Comparison of ENCODE assay signal across 27 cellular contexts in the genomic region with DNA sequence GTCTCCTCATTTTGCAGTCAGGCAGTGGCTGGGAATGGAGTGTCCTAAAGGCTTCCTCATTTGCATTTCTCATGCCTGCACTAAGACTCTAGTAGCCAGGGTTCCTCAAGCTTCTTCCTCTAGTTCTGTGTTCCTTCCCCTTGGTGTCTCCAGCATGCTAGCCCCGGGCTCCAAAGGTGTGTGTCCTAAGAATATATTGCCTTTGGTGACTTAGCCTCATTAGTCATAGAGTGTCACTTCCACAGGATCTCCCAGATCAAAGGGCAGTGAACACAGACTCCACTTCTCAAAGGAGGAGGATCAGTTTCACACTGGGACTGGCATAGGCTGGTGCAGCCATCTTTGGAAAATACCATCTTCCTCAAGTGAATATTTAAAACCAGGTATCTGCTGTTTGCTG. TPM values are rescaled to one million over a fixed set of nuclear protein-coding genes. Genes with fewer than 3 reads are reported as not detected.
DNase-seq lines count a peak whose midpoint lies in the region; ATAC-seq, FAIRE-seq and TF ChIP-seq lines count a peak whose summit lies in the region.
"Had no signal": no experiment of that assay in that cellular context is flagged by ENCODE, and none has a peak within 500 bp of the region (broad histone marks: within the 10 kb centered on the region; RNA-seq: fewer than 3 reads in every experiment).

No MANE protein-coding gene starts in this region.

- intact Hi-C loops in Caco-2 (cut with micrococcal nuclease; ENCODE audit: unreplicated experiment) (loop anchor here (2.0 kb wide), 1 partner anchor 33 kb away; no protein-coding TSS in a partner anchor), K562 (cut with micrococcal nuclease) (loop anchor here (5.0 kb wide), 1 partner anchor 37 kb away; no protein-coding TSS in a partner anchor), mucosa of descending colon (cut with DNase I, micrococcal nuclease) (no loop called here)
- intact Hi-C loops in CD4-positive, alpha-beta memory T cell (cut with micrococcal nuclease): no loop called here

- no peak overlapping the region for H2BK120ac ChIP-seq in mesenchymal stem cell (ENCODE audit: low read depth, low read length)

- no peaks in the 10 kb centered on the region for H4K20me1 ChIP-seq in K562 (replicated peaks; ENCODE audit: control insufficient read depth, insufficient read depth, low read length)

- no peak; the same call in 2 of the 3 replicates for ATAC-seq in K562
- ATAC-seq in mucosa of descending colon: peak; percentile 87
- ATAC-seq: GM12878; stimulated activated effector memory CD8-positive, alpha-beta T cell treated with anti-CD3 and anti-CD28 coated beads, Interleukin-12 subunit alpha, Interleukin-12 subunit beta, amount 100 ng/mL, for 72 hours had no signal

- no peaks in the 10 kb centered on the region for H3K79me2 ChIP-seq in K562 (ENCODE audit: control insufficient read depth, insufficient read depth, low read length)
- H3K79me2 ChIP-seq: parathyroid adenoma had no signal

- TF ChIP-seq CTCF in Caco-2 (IDR thresholded peaks at IDR 0.05; ENCODE audit: insufficient read depth in 1 of 2, low read depth in 1 of 2, low read length in 1 of 2, severe bottlenecking in 1 of 2, unreplicated experiment in 1 of 2) (no peak), K562 (IDR thresholded peaks at IDR 0.05 in 2 of 3, conservative IDR thresholded peaks at IDR 0.05 in 1 of 3; ENCODE audit: insufficient read depth in 2 of 3, low read depth in 1 of 3, low read length in 3 of 3) (no peak), mucosa of descending colon (IDR thresholded peaks at IDR 0.05) (no peak)

- H3K27me3 ChIP-seq in Caco-2 (replicated peaks; ENCODE audit: control insufficient read depth, insufficient read depth, low read length) (no peaks in the 10 kb centered on the region), K562 (ENCODE audit: control insufficient read depth in 2 of 2, insufficient read depth in 2 of 2, low read length in 2 of 2) (no peaks in the 10 kb centered on the region), mesenchymal stem cell (ENCODE audit: control insufficient read depth in 1 of 2, insufficient read depth in 1 of 2, low read length in 2 of 2) (peaks cover 21 to 57% of the 10 kb centered on the region in 2 experiments)
- H3K27me3 ChIP-seq in CD4-positive, alpha-beta memory T cell (ENCODE audit: insufficient read depth, low read length): no peaks in the 10 kb centered on the region
- H3K27me3 ChIP-seq: sigmoid colon, suprapubic skin had no signal

- H2BK5ac ChIP-seq in mesenchymal stem cell (ENCODE audit: low read depth, low read length, poor library complexity, severe bottlenecking): no peak overlapping the region

- H3K4me3 ChIP-seq in Caco-2 (ENCODE audit: low read depth, low read length): no peak overlapping the region
- H3K4me3 ChIP-seq in K562: no peak overlapping the region
- no peak overlapping the region for H3K4me3 ChIP-seq in mucosa of descending colon
- no peak overlapping the region for H3K4me3 ChIP-seq in mesenchymal stem cell (ENCODE audit: insufficient read depth in 1 of 2, low read depth in 1 of 2, low read length in 2 of 2)
- H3K4me3 ChIP-seq in CD4-positive, alpha-beta memory T cell (ENCODE audit: low read length in 2 of 2): no peak overlapping the region
- H3K4me3 ChIP-seq: GM12878, sigmoid colon, suprapubic skin had no signal

- H4K91ac ChIP-seq in mesenchymal stem cell (ENCODE audit: low read length): no peak overlapping the region

- H3K14ac ChIP-seq in mesenchymal stem cell (ENCODE audit: low read length in 2 of 2): no peak overlapping the region

- no peaks in the 10 kb centered on the region for H3K9me1 ChIP-seq in K562 (ENCODE audit: control insufficient read depth, insufficient read depth, low read length)

- in situ Hi-C loops in K562 (cut with MboI): no loop called here

- no peak overlapping the region for H2AK5ac ChIP-seq in mesenchymal stem cell (ENCODE audit: low read length, severe bottlenecking)

- H3K18ac ChIP-seq in mesenchymal stem cell (ENCODE audit: low read depth in 1 of 2, low read length in 2 of 2): no peak overlapping the region

- peaks cover 19% of the 10 kb centered on the region for H3K4me1 Mint-ChIP-seq in Caco-2 (ENCODE audit: low read depth, unreplicated experiment)
- no peaks in the 10 kb centered on the region for H3K4me1 Mint-ChIP-seq in activated CD4-positive, alpha-beta memory T cell treated with anti-CD3 and anti-CD28 coated beads, Interleukin-2, amount 10 ng/mL, durations not matched to agents 7 days and 5 days
- no peaks in the 10 kb centered on the region for H3K4me1 Mint-ChIP-seq in CD4-positive, alpha-beta memory T cell
- H3K4me1 Mint-ChIP-seq: CD4-positive, CD25-positive, alpha-beta regulatory T cell; memory B cell; stimulated activated effector memory CD8-positive, alpha-beta T cell treated with anti-CD3 and anti-CD28 coated beads, Interleukin-12 subunit alpha, Interleukin-12 subunit beta, amount 100 ng/mL, for 72 hours had no signal

- H3K36me3 ChIP-seq in Caco-2 (ENCODE audit: control insufficient read depth, insufficient read depth, low read length): no peaks in the 10 kb centered on the region
- no peaks in the 10 kb centered on the region for H3K36me3 ChIP-seq in K562 (ENCODE audit: control insufficient read depth, insufficient read depth, low read length)
- no peaks in the 10 kb centered on the region for H3K36me3 ChIP-seq in mucosa of descending colon (ENCODE audit: low read depth)
- no peaks in the 10 kb centered on the region for H3K36me3 ChIP-seq in mesenchymal stem cell (ENCODE audit: control insufficient read depth in 1 of 2, insufficient read depth in 2 of 2, low read depth in 1 of 2, low read length in 2 of 2)
- H3K36me3 ChIP-seq in CD4-positive, alpha-beta memory T cell (ENCODE audit: insufficient read depth, low read length): no peaks in the 10 kb centered on the region
- H3K36me3 ChIP-seq: sigmoid colon, suprapubic skin, WERI-Rb-1 had no signal

- H3K4me1 ChIP-seq in Caco-2 (peaks cover 13% of the 10 kb centered on the region), K562 (replicated peaks in 1 of 2; ENCODE audit: control insufficient read depth in 2 of 2, insufficient read depth in 2 of 2, low read length in 2 of 2) (peaks cover 24 to 28% of the 10 kb centered on the region in 2 experiments; a peak in 3 of 5 replicates), mucosa of descending colon (ENCODE audit: low read depth) (peaks cover 34% of the 10 kb centered on the region), mesenchymal stem cell (ENCODE audit: control insufficient read depth, insufficient read depth, low read depth, low read length) (no peaks in the 10 kb centered on the region)
- H3K4me1 ChIP-seq in CD4-positive, alpha-beta memory T cell (ENCODE audit: insufficient read depth, low read length): no peaks in the 10 kb centered on the region
- H3K4me1 ChIP-seq: parathyroid adenoma had no signal

- no peaks in the 10 kb centered on the region for H3K79me1 ChIP-seq in mesenchymal stem cell (replicated peaks; ENCODE audit: low read length, poor library complexity, severe bottlenecking)

- H3K36me3 Mint-ChIP-seq in Caco-2 (ENCODE audit: insufficient read depth, unreplicated experiment): no peaks in the 10 kb centered on the region
- no peaks in the 10 kb centered on the region for H3K36me3 Mint-ChIP-seq in activated CD4-positive, alpha-beta memory T cell treated with anti-CD3 and anti-CD28 coated beads, Interleukin-2, amount 10 ng/mL, durations not matched to agents 7 days and 5 days (ENCODE audit: low read depth)
- H3K36me3 Mint-ChIP-seq in CD4-positive, alpha-beta memory T cell: no peaks in the 10 kb centered on the region
- H3K36me3 Mint-ChIP-seq: CD4-positive, CD25-positive, alpha-beta regulatory T cell; memory B cell; natural killer cell treated with Interleukin-12 subunit alpha and Interleukin-12 subunit beta and Interleukin-15 and Interleukin-18, amount 100 ng/mL, for 72 hours; stimulated activated effector memory CD8-positive, alpha-beta T cell treated with anti-CD3 and anti-CD28 coated beads, Interleukin-12 subunit alpha, Interleukin-12 subunit beta, amount 100 ng/mL, for 72 hours had no signal

- no peak overlapping the region for H3K4me2 ChIP-seq in K562 (ENCODE audit: insufficient read depth, low read length)
- H3K4me2 ChIP-seq in mesenchymal stem cell (ENCODE audit: low read length, poor library complexity, severe bottlenecking): no peak overlapping the region

- no peak overlapping the region for H3K4me3 Mint-ChIP-seq in Caco-2 (ENCODE audit: unreplicated experiment)
- no peak overlapping the region for H3K4me3 Mint-ChIP-seq in activated CD4-positive, alpha-beta memory T cell treated with anti-CD3 and anti-CD28 coated beads, Interleukin-2, amount 10 ng/mL, durations not matched to agents 7 days and 5 days
- H3K4me3 Mint-ChIP-seq in CD4-positive, alpha-beta memory T cell: no peak overlapping the region
- H3K4me3 Mint-ChIP-seq: CD4-positive, CD25-positive, alpha-beta regulatory T cell; memory B cell; natural killer cell treated with Interleukin-12 subunit alpha and Interleukin-12 subunit beta and Interleukin-15 and Interleukin-18, amount 100 ng/mL, for 72 hours; stimulated activated effector memory CD8-positive, alpha-beta T cell treated with anti-CD3 and anti-CD28 coated beads, Interleukin-12 subunit alpha, Interleukin-12 subunit beta, amount 100 ng/mL, for 72 hours had no signal

- TF ChIP-seq RAD21 in K562 (CRISPR knock-in tag; conservative IDR thresholded peaks at IDR 0.05 in 1 of 2, IDR thresholded peaks at IDR 0.05 in 1 of 2): no peak

- H2AFZ ChIP-seq in K562 (ENCODE audit: low read depth, low read length) (peak overlapping the region; percentile 46; the same call in 1 of the 2 replicates), mesenchymal stem cell (ENCODE audit: low read depth, low read length) (no peak overlapping the region)
- H2AFZ ChIP-seq: parathyroid adenoma had no signal

- peak; percentile 43 to 71 for DNase-seq in Caco-2
- DNase-seq in MV-4-11 (lab: John Stamatoyannopoulos, UW): peak; percentile 48
- peak in 1 of 4 experiments; percentile 33 for DNase-seq in K562 (ENCODE audit: extremely low read depth in 1 of 4, low spot score in 3 of 4)
- peak in 2 of 3 donors; percentile 46 to 53 for DNase-seq in mucosa of descending colon
- no peak for DNase-seq in activated CD4-positive, alpha-beta memory T cell treated with anti-CD3 and anti-CD28 coated beads, Interleukin-2, amount 10 ng/mL, durations not matched to agents 7 days and 5 days
- no peak for DNase-seq in mesenchymal stem cell
- no peak for DNase-seq in CD4-positive, alpha-beta memory T cell
- no peak for DNase-seq in NCI-H1694 treated with DMSO at 0.1 percent for 48 hours (lab: John Stamatoyannopoulos, UW)
- DNase-seq: activated CD4-positive, alpha-beta T cell treated with anti-CD3 and anti-CD28 coated beads, Interleukin-2, amount 50 U/mL, for 48 hours; activated naive CD4-positive, alpha-beta T cell; activated T-cell treated with anti-CD3 and anti-CD28 coated beads for 4 hours; CD4-positive, CD25-positive, alpha-beta regulatory T cell; GOT3; KG1; kidney; NCI-H1105 treated with DMSO at 0.1 percent for 48 hours; NCI-H2107; NCI-H510A treated with DMSO at 0.1 percent for 48 hours; sigmoid colon had no signal

- H4K8ac ChIP-seq in mesenchymal stem cell (ENCODE audit: low read length): no peak overlapping the region

- 15% methylated on average over 1 of the region's 1 CpG for WGBS in K562 (ENCODE audit: insufficient coverage, low coverage, missing lambda C conversion rate)
- WGBS in mesenchymal stem cell: 89% methylated on average over 1 of the region's 1 CpG

- no peaks in the 10 kb centered on the region for H3K9me3 Mint-ChIP-seq in Caco-2 (ENCODE audit: unreplicated experiment)
- H3K9me3 Mint-ChIP-seq in activated CD4-positive, alpha-beta memory T cell treated with anti-CD3 and anti-CD28 coated beads, Interleukin-2, amount 10 ng/mL, durations not matched to agents 7 days and 5 days: no peaks in the 10 kb centered on the region
- peaks cover 0 to 3% (median 0%) of the 10 kb centered on the region in 8 donors for H3K9me3 Mint-ChIP-seq in CD4-positive, alpha-beta memory T cell
- H3K9me3 Mint-ChIP-seq: memory B cell; natural killer cell treated with Interleukin-12 subunit alpha and Interleukin-12 subunit beta and Interleukin-15 and Interleukin-18, amount 100 ng/mL, for 72 hours; stimulated activated effector memory CD8-positive, alpha-beta T cell treated with anti-CD3 and anti-CD28 coated beads, Interleukin-12 subunit alpha, Interleukin-12 subunit beta, amount 100 ng/mL, for 72 hours had no signal

- no peak for TF ChIP-seq POLR2A in K562 (conservative IDR thresholded peaks at IDR 0.05)

- H3K27ac Mint-ChIP-seq in Caco-2 (ENCODE audit: unreplicated experiment): no peak overlapping the region
- H3K27ac Mint-ChIP-seq in activated CD4-positive, alpha-beta memory T cell treated with anti-CD3 and anti-CD28 coated beads, Interleukin-2, amount 10 ng/mL, durations not matched to agents 7 days and 5 days: no peak overlapping the region
- no peak overlapping the region for H3K27ac Mint-ChIP-seq in CD4-positive, alpha-beta memory T cell
- H3K27ac Mint-ChIP-seq: CD4-positive, CD25-positive, alpha-beta regulatory T cell; memory B cell; natural killer cell treated with Interleukin-12 subunit alpha and Interleukin-12 subunit beta and Interleukin-15 and Interleukin-18, amount 100 ng/mL, for 72 hours; stimulated activated effector memory CD8-positive, alpha-beta T cell treated with anti-CD3 and anti-CD28 coated beads, Interleukin-12 subunit alpha, Interleukin-12 subunit beta, amount 100 ng/mL, for 72 hours had no signal

- no peak for FAIRE-seq in K562 (lab: Jason Lieb, UNC)
- FAIRE-seq: GM12878, kidney had no signal

- no peak for TF ChIP-seq EP300 in K562 (IDR thresholded peaks at IDR 0.05; ENCODE audit: low read length)

- H3K27me3 Mint-ChIP-seq in Caco-2 (ENCODE audit: insufficient read depth, unreplicated experiment): peaks cover 4% of the 10 kb centered on the region
- H3K27me3 Mint-ChIP-seq in activated CD4-positive, alpha-beta memory T cell treated with anti-CD3 and anti-CD28 coated beads, Interleukin-2, amount 10 ng/mL, durations not matched to agents 7 days and 5 days: peaks cover 36% of the 10 kb centered on the region
- peaks cover 18 to 35% of the 10 kb centered on the region in 2 donors for H3K27me3 Mint-ChIP-seq in CD4-positive, alpha-beta memory T cell

- H3K23ac ChIP-seq in mesenchymal stem cell (ENCODE audit: low read length in 2 of 2): no peak overlapping the region

- no TSS peak for BruUV-seq in Caco-2 (replicated peaks; lab: Mats Ljungman, UMichigan)
- BruUV-seq in K562 (replicated peaks; lab: Mats Ljungman, UMichigan): no TSS peak

- no peak overlapping the region for H2BK15ac ChIP-seq in mesenchymal stem cell (ENCODE audit: low read depth, poor library complexity, severe bottlenecking)

- no peak overlapping the region for H3K4ac ChIP-seq in mesenchymal stem cell (ENCODE audit: low read depth in 1 of 2, low read length in 2 of 2)

- no peak overlapping the region for H2BK12ac ChIP-seq in mesenchymal stem cell (ENCODE audit: low read length in 2 of 2)

- H3K9ac ChIP-seq in K562 (ENCODE audit: insufficient read depth in 1 of 2, low read depth in 2 of 2, low read length in 2 of 2) (no peak overlapping the region; a peak in 1 of 4 replicates), mesenchymal stem cell (ENCODE audit: low read length) (no peak overlapping the region)
- H3K9ac ChIP-seq: parathyroid adenoma had no signal

- POLR2A ChIA-PET in Caco-2 (lab: Charles Lee): no interaction called here
- POLR2A ChIA-PET in K562 (lab: Yijun Ruan, JAX): interaction anchor here (0.6 kb wide), 1 partner anchor 97 kb away, joined by 4 read pairs; no protein-coding TSS in a partner anchor
- POLR2A ChIA-PET in activated CD4-positive, alpha-beta memory T cell treated with anti-CD3 and anti-CD28 coated beads, Interleukin-2, amount 10 ng/mL, durations not matched to agents 7 days and 5 days (lab: Charles Lee): no interaction called here
- POLR2A ChIA-PET in CD4-positive, alpha-beta memory T cell (lab: Charles Lee; ENCODE audit: partially characterized antibody): no interaction called here

- H3K9me3 ChIP-seq in Caco-2 (no peaks in the 10 kb centered on the region), K562 (replicated peaks; ENCODE audit: control insufficient read depth, insufficient read depth, low read depth, low read length) (no peaks in the 10 kb centered on the region), mucosa of descending colon (no peaks in the 10 kb centered on the region), mesenchymal stem cell (ENCODE audit: control insufficient read depth, low read length) (no peaks in the 10 kb centered on the region)
- H3K9me3 ChIP-seq in CD4-positive, alpha-beta memory T cell (ENCODE audit: control insufficient read depth in 1 of 2, low read length in 2 of 2): no peaks in the 10 kb centered on the region
- H3K9me3 ChIP-seq: sigmoid colon, suprapubic skin had no signal

- H3K27ac ChIP-seq in K562 (ENCODE audit: extremely low read depth, low read depth, low read length) (no peak overlapping the region), mesenchymal stem cell (ENCODE audit: low read length, poor library complexity, severe bottlenecking) (no peak overlapping the region)
- H3K27ac ChIP-seq in CD4-positive, alpha-beta memory T cell (ENCODE audit: low read depth, low read length): no peak overlapping the region
- H3K27ac ChIP-seq: epithelial cell of prostate, parathyroid adenoma, sigmoid colon, suprapubic skin, WERI-Rb-1 had no signal

- CTCF ChIA-PET in Caco-2 (lab: Charles Lee) (interaction anchor here (1.2 to 1.6 kb wide), 2 partner anchors 24 to 105 kb away, joined by 3 to 4 read pairs; no protein-coding TSS in a partner anchor), K562 (lab: Yijun Ruan, JAX; ENCODE audit: low intra/inter-chr PET ratio) (interaction anchor here (0.5 to 3.9 kb wide), 3 partner anchors 29 to 159 kb away, joined by 3 to 17 read pairs (median 4); no protein-coding TSS in a partner anchor)
- CTCF ChIA-PET in activated CD4-positive, alpha-beta memory T cell treated with anti-CD3 and anti-CD28 coated beads, Interleukin-2, amount 10 ng/mL, durations not matched to agents 7 days and 5 days (lab: Charles Lee): no interaction called here
- CTCF ChIA-PET in CD4-positive, alpha-beta memory T cell (lab: Charles Lee; ENCODE audit: partially characterized antibody): no interaction called here

RNA-seq across cellular contexts. Expression of gene ACER3, which starts 21.4 kb away (rescaled TPM):
- 37.5 and 40.6 TPM in 2 replicates for total RNA-seq in Caco-2 (2022)
- total RNA-seq in K562 (2011; cell fraction: chromatin; rRNA removed; ENCODE audit: low replicate concordance): 28.7 and 32.1 TPM in 2 replicates
- total RNA-seq in K562 (2011; cell fraction: nucleolus; rRNA removed): 16.7 and 18.3 TPM in 2 replicates
- 17.2 and 24.5 TPM in 2 replicates for total RNA-seq in K562 (2011; cell fraction: nucleoplasm; rRNA removed)
- total RNA-seq in K562 (2014; rRNA removed): 5.6 and 7.5 TPM in 2 replicates
- total RNA-seq in K562 (2014; rRNA removed; fragmentation: Illumina TruSeq; extraction: Trizol): 9.5 and 13.3 TPM in 2 replicates
- 8.6 and 10.3 TPM in 2 replicates for total RNA-seq in K562 (2015; rRNA removed; fragmentation: Illumina TruSeq; extraction: Trizol)
- 10.5 and 13.1 TPM in 2 replicates for total RNA-seq in K562 (2021)
- 18.7 and 23.8 TPM in 2 replicates for polyA plus RNA-seq in K562 (2011; rRNA removed)
- polyA plus RNA-seq in K562 (2011; cell fraction: cytosol; rRNA removed): 6.5 and 9.3 TPM in 2 replicates
- polyA plus RNA-seq in K562 (2011; cell fraction: nucleus; rRNA removed): 11.8 and 12.2 TPM in 2 replicates
- 6.9 and 7.1 TPM in 2 replicates for polyA plus RNA-seq in K562 (2012)
- polyA plus RNA-seq in K562 (2014; fragmentation: Illumina TruSeq; extraction: Trizol): 8.2 and 11.3 TPM in 2 replicates
- polyA plus RNA-seq in K562 (2014; fragmentation: Nextera tagmentation; extraction: Ambion mirVana): 1 to 10 TPM; 2.0 to 3.0 TPM
- polyA plus RNA-seq in K562 (2014; rRNA removed): 6.1 and 6.2 TPM in 2 replicates
- polyA minus RNA-seq in K562 (2011; rRNA and poly(A)+ RNA removed): 21.6 and 23.6 TPM in 2 replicates
- polyA minus RNA-seq in K562 (2011; cell fraction: cytosol; rRNA and poly(A)+ RNA removed): 5.0 and 5.7 TPM in 2 replicates
- polyA minus RNA-seq in K562 (2011; cell fraction: nucleus; rRNA and poly(A)+ RNA removed): 14.5 and 14.7 TPM in 2 replicates
- total RNA-seq in mucosa of descending colon: 10 to 100 TPM; 32.3 to 45.7 (median 39.2) TPM
- total RNA-seq in activated CD4-positive, alpha-beta memory T cell treated with anti-CD3 and anti-CD28 coated beads, Interleukin-2, amount 10 ng/mL, durations not matched to agents 7 days and 5 days: 10 to 100 TPM; 10.3 to 12.2 TPM
- polyA plus RNA-seq in mesenchymal stem cell (2013, experiment 1 of 2): 9.7 TPM
- polyA plus RNA-seq in mesenchymal stem cell (2013, experiment 2 of 2): 11.0 TPM
- total RNA-seq in CD4-positive, alpha-beta memory T cell: 1 to 10 TPM; 5.7 to 6.8 TPM
- 1 to 10 TPM; 2.9 to 4.4 TPM for polyA plus RNA-seq in CD4-positive, alpha-beta memory T cell

RNA-seq across cellular contexts. Expression of gene TSKU, which starts 56.2 kb away (rescaled TPM):
- total RNA-seq in Caco-2 (2022) (38.6 and 40.6 TPM in 2 replicates), K562 (2014; rRNA removed) (8.4 and 14.1 TPM in 2 replicates), K562 (2014; rRNA removed; fragmentation: Illumina TruSeq; extraction: Trizol) (3.3 and 4.2 TPM in 2 replicates), K562 (2015; rRNA removed; fragmentation: Illumina TruSeq; extraction: Trizol) (6.6 and 6.8 TPM in 2 replicates), K562 (2021) (11.9 and 14.1 TPM in 2 replicates), mucosa of descending colon (10 to 100 TPM; 21.5 to 42.9 (median 41.8) TPM)
- 11.1 and 28.4 TPM in 2 replicates for total RNA-seq in K562 (2011; cell fraction: chromatin; rRNA removed; ENCODE audit: low replicate concordance)
- 25.8 and 29.7 TPM in 2 replicates for total RNA-seq in K562 (2011; cell fraction: nucleolus; rRNA removed)
- total RNA-seq in K562 (2011; cell fraction: nucleoplasm; rRNA removed): 21.8 and 26.4 TPM in 2 replicates
- polyA plus RNA-seq in K562 (2011; rRNA removed) (10.1 and 13.8 TPM in 2 replicates), K562 (2014; fragmentation: Illumina TruSeq; extraction: Trizol) (8.4 and 12.1 TPM in 2 replicates), K562 (2014; fragmentation: Nextera tagmentation; extraction: Ambion mirVana) (1 to 10 TPM in 1 of 2 experiments, under 1 TPM in 1; 0.60 to 1.0 TPM), K562 (2014; rRNA removed) (9.1 and 12.3 TPM in 2 replicates)
- polyA plus RNA-seq in K562 (2011; cell fraction: cytosol; rRNA removed): 13.9 and 37.3 TPM in 2 replicates
- 7.1 and 14.0 TPM in 2 replicates for polyA plus RNA-seq in K562 (2011; cell fraction: nucleus; rRNA removed)
- 11.1 and 12.1 TPM in 2 replicates for polyA plus RNA-seq in K562 (2012)
- 7.3 and 10.2 TPM in 2 replicates for polyA minus RNA-seq in K562 (2011; rRNA and poly(A)+ RNA removed)
- polyA minus RNA-seq in K562 (2011; cell fraction: cytosol; rRNA and poly(A)+ RNA removed): 11.4 and 12.7 TPM in 2 replicates
- 12.3 and 13.4 TPM in 2 replicates for polyA minus RNA-seq in K562 (2011; cell fraction: nucleus; rRNA and poly(A)+ RNA removed)
- total RNA-seq in activated CD4-positive, alpha-beta memory T cell treated with anti-CD3 and anti-CD28 coated beads, Interleukin-2, amount 10 ng/mL, durations not matched to agents 7 days and 5 days: 1 to 10 TPM in 1 of 2 experiments, under 1 TPM in 1; 0.85 to 1.2 TPM
- polyA plus RNA-seq in mesenchymal stem cell (2013, experiment 1 of 2): 47.5 TPM
- 48.4 TPM for polyA plus RNA-seq in mesenchymal stem cell (2013, experiment 2 of 2)
- not detected for total RNA-seq in CD4-positive, alpha-beta memory T cell
- polyA plus RNA-seq in CD4-positive, alpha-beta memory T cell: under 1 TPM in 1 of 2 donors, not detected in 1; 0.13 TPM
- total RNA-seq: CD4-positive, CD25-positive, alpha-beta regulatory T cell; natural killer cell treated with Interleukin-12 subunit alpha and Interleukin-12 subunit beta and Interleukin-15 and Interleukin-18, amount 100 ng/mL, for 72 hours had no signal
- polyA plus RNA-seq: CD4-positive, CD25-positive, alpha-beta regulatory T cell had no signal

Comparison
In these comparisons a context has a peak if more than half of its experiments do, and no peak if none do; other contexts are left out.
1. DNase-seq: peak in Caco-2 (2 of 2), MV-4-11 (single experiment) and mucosa of descending colon (2 of 3); none in activated CD4-positive, alpha-beta memory T cell treated with anti-CD3 and anti-CD28 coated beads, Interleukin-2, amount 10 ng/mL, durations not matched to agents 7 days and 5 days (single experiment), mesenchymal stem cell (single experiment), CD4-positive, alpha-beta memory T cell (0 of 5) and NCI-H1694 treated with DMSO at 0.1 percent for 48 hours (single experiment).
2. CTCF ChIA-PET loops: an anchor here in Caco-2 (1.2 to 1.6 kb wide) and K562 (0.5 to 3.9 kb wide); none called in activated CD4-positive, alpha-beta memory T cell treated with anti-CD3 and anti-CD28 coated beads, Interleukin-2, amount 10 ng/mL, durations not matched to agents 7 days and 5 days and CD4-positive, alpha-beta memory T cell.
3. intact Hi-C loops: an anchor here in Caco-2 (2.0 kb wide) and K562 (5.0 kb wide); none called in mucosa of descending colon and CD4-positive, alpha-beta memory T cell.